Comparison of ENCODE assay signal across 26 cellular contexts in genomic region chrX:133258481-133258880, GRCh38. TPM values are rescaled to one million over a fixed set of nuclear protein-coding genes. Genes with fewer than 3 reads are reported as not detected.
DNase-seq lines count a peak whose midpoint lies in the region; ATAC-seq and TF ChIP-seq lines count a peak whose summit lies in the region.
"Had no signal": no experiment of that assay in that cellular context is flagged by ENCODE, and none has a peak within 500 bp of the region (broad histone marks: within the 10 kb centered on the region; RNA-seq: fewer than 3 reads in every experiment).

No MANE protein-coding gene starts in this region.

- intact Hi-C loops in stomach (cut with DNase I; ENCODE audit: low total_unique reads) = no loop called here

- H3K4me2 ChIP-seq in GM23248 (ENCODE audit: unreplicated experiment) (no peak overlapping the region), smooth muscle cell (peak overlapping the region; percentile 53)
- H3K4me2 ChIP-seq: PC-9 had no signal

- H3K9me3 ChIP-seq in GM23248 (ENCODE audit: low read depth) (no peaks in the 10 kb centered on the region), gastroesophageal sphincter (no peaks in the 10 kb centered on the region), smooth muscle cell (replicated peaks; ENCODE audit: low read depth) (no peaks in the 10 kb centered on the region), stomach (no peaks in the 10 kb centered on the region)
- H3K9me3 ChIP-seq: adrenal gland, Caco-2, MG63, prostate gland, SJCRH30 had no signal

- H3K36me3 ChIP-seq in GM23248 (ENCODE audit: low read depth) = no peaks in the 10 kb centered on the region
- no peaks in the 10 kb centered on the region for H3K36me3 ChIP-seq in gastroesophageal sphincter
- H3K36me3 ChIP-seq in smooth muscle cell (ENCODE audit: low read depth) = no peaks in the 10 kb centered on the region
- H3K36me3 ChIP-seq in stomach = no peaks in the 10 kb centered on the region
- H3K36me3 ChIP-seq: adrenal gland, MG63, prostate gland, SJCRH30 had no signal

- H3K9ac ChIP-seq in GM23248 = no peak overlapping the region
- no peak overlapping the region for H3K9ac ChIP-seq in smooth muscle cell (ENCODE audit: low read depth)

- in situ Hi-C loops in GM23248 (cut with MboI) (no loop called here), astrocyte of the cerebellum (cut with HindIII; ENCODE audit: low sequenced_read_pairs) (no loop called here)

- H3K4me1 ChIP-seq in GM23248 (ENCODE audit: insufficient read depth) = peaks cover 12% of the 10 kb centered on the region
- peaks cover 0 to 5% (median 0%) of the 10 kb centered on the region in 3 donors for H3K4me1 ChIP-seq in gastroesophageal sphincter
- peaks cover 5% of the 10 kb centered on the region for H3K4me1 ChIP-seq in smooth muscle cell (ENCODE audit: low read depth)
- no peaks in the 10 kb centered on the region for H3K4me1 ChIP-seq in stomach
- H3K4me1 ChIP-seq: adrenal gland, Caco-2, prostate gland, SJCRH30 had no signal

- peak; percentile 68 for DNase-seq in GM23248
- DNase-seq in astrocyte of the cerebellum (ENCODE audit: low read depth) = peak; percentile 15
- no peak for DNase-seq in smooth muscle cell (lab: John Stamatoyannopoulos, UW; ENCODE audit: unreplicated experiment)
- DNase-seq in NCI-H510A (lab: John Stamatoyannopoulos, UW) = no peak
- no peak for DNase-seq in stomach
- DNase-seq in NCI-H1436 treated with DMSO at 0.1 percent for 48 hours (lab: John Stamatoyannopoulos, UW) = no peak
- no peak for DNase-seq in DMS 273 treated with DMSO at 0.1 percent for 48 hours (lab: John Stamatoyannopoulos, UW)
- DNase-seq: activated CD8-positive, alpha-beta memory T cell treated with anti-CD3 and anti-CD28 coated beads, Interleukin-2, amount 50 U/mL, for 48 hours; activated effector memory CD4-positive, alpha-beta T cell treated with anti-CD3 and anti-CD28 coated beads, Interleukin-2, amount 50 U/mL, for 16 hours; adrenal gland; Caco-2; caudate nucleus; EL; MG63; midbrain; NCI-H146; PC-9; SJCRH30; small intestine; stimulated activated CD4-positive, alpha-beta T cell treated with anti-CD3 and anti-CD28 coated beads, Interleukin-4, amount 100 ng/mL, for 1 hour; trophoblast cell had no signal

- H3K79me2 ChIP-seq in GM23248 (ENCODE audit: insufficient read depth) (no peaks in the 10 kb centered on the region), smooth muscle cell (ENCODE audit: low read depth) (no peaks in the 10 kb centered on the region)

- no peak overlapping the region for H2AFZ ChIP-seq in GM23248
- no peak overlapping the region for H2AFZ ChIP-seq in smooth muscle cell (ENCODE audit: low read depth)
- H2AFZ ChIP-seq: PC-9 had no signal

- TF ChIP-seq POLR2A in gastroesophageal sphincter (IDR thresholded peaks at IDR 0.05) (no peak), stomach (IDR thresholded peaks at IDR 0.05) (no peak)

- no peak for TF ChIP-seq EP300 in gastroesophageal sphincter (IDR thresholded peaks at IDR 0.05)
- TF ChIP-seq EP300 in stomach (IDR thresholded peaks at IDR 0.05) = no peak

- H3K27ac ChIP-seq in GM23248 = no peak overlapping the region
- peak overlapping the region; percentile 35 to 61 (median 42) for H3K27ac ChIP-seq in gastroesophageal sphincter
- no peak overlapping the region for H3K27ac ChIP-seq in smooth muscle cell (ENCODE audit: low read depth)
- peak overlapping the region in 1 of 5 donors; percentile 44 for H3K27ac ChIP-seq in stomach
- H3K27ac ChIP-seq: adrenal gland, epithelial cell of prostate, PC-9, prostate gland, SJCRH30, VCaP had no signal

- no peaks in the 10 kb centered on the region for H4K20me1 ChIP-seq in GM23248 (ENCODE audit: insufficient read depth)
- H4K20me1 ChIP-seq in smooth muscle cell (ENCODE audit: low read depth) = no peaks in the 10 kb centered on the region

- peak; percentile 80 for ATAC-seq in gastroesophageal sphincter

- H3K4me3 ChIP-seq in GM23248 (no peak overlapping the region), astrocyte of the cerebellum (ENCODE audit: low read depth, low read length) (no peak overlapping the region), gastroesophageal sphincter (no peak overlapping the region), smooth muscle cell (no peak overlapping the region), stomach (no peak overlapping the region)
- H3K4me3 ChIP-seq: adrenal gland, MG63, PC-9, prostate gland, SJCRH30 had no signal

- H3K9me2 ChIP-seq in GM23248 (ENCODE audit: insufficient read depth) = no peaks in the 10 kb centered on the region

- no peak for TF ChIP-seq CTCF in astrocyte of the cerebellum (IDR thresholded peaks at IDR 0.05; ENCODE audit: low read depth, low read length, missing control alignments)
- TF ChIP-seq CTCF in gastroesophageal sphincter (IDR thresholded peaks at IDR 0.05) = no peak
- no peak for TF ChIP-seq CTCF in smooth muscle cell (IDR thresholded peaks at IDR 0.05; ENCODE audit: borderline replicate concordance, insufficient read depth, poor library complexity, severe bottlenecking)
- TF ChIP-seq CTCF in stomach (IDR thresholded peaks at IDR 0.05) = no peak

- no peaks in the 10 kb centered on the region for H3K27me3 ChIP-seq in GM23248 (replicated peaks; ENCODE audit: insufficient read depth)
- H3K27me3 ChIP-seq in gastroesophageal sphincter = no peaks in the 10 kb centered on the region
- H3K27me3 ChIP-seq in smooth muscle cell (ENCODE audit: low read depth) = no peaks in the 10 kb centered on the region
- no peaks in the 10 kb centered on the region for H3K27me3 ChIP-seq in stomach
- H3K27me3 ChIP-seq: MG63, SJCRH30 had no signal

- H3F3A ChIP-seq in GM23248 (ENCODE audit: insufficient read depth) (peaks cover 8% of the 10 kb centered on the region; the same call in 1 of the 2 replicates), smooth muscle cell (ENCODE audit: low read depth) (no peaks in the 10 kb centered on the region)

RNA-seq across cellular contexts. Expression of gene TFDP3, which starts 40.3 kb away (rescaled TPM):
- not detected in 2 replicates for total RNA-seq in GM23248 (2014; rRNA removed; shearing (Covaris generic))
- polyA plus RNA-seq in GM23248 (2016; fragmentation: Nextera tagmentation; extraction: Ambion mirVana) = not detected in 2 replicates
- total RNA-seq in gastroesophageal sphincter = under 1 TPM in 1 of 4 donors, not detected in 3; 0.40 TPM
- total RNA-seq in smooth muscle cell = not detected in 2 replicates
- polyA plus RNA-seq in smooth muscle cell = not detected in 2 replicates
- not detected for total RNA-seq in stomach
- not detected for polyA plus RNA-seq in stomach
- total RNA-seq: adrenal gland, Caco-2, glomerular endothelial cell, PC-9, SJCRH30 had no signal
- polyA plus RNA-seq: adrenal gland, small intestine had no signal

Comparison
In these comparisons a context has a peak if more than half of its experiments do, and no peak if none do; other contexts are left out.
1. DNase-seq: peak in GM23248 (single experiment) and astrocyte of the cerebellum (single experiment); none in smooth muscle cell (single experiment), NCI-H510A (single experiment), stomach (single experiment), NCI-H1436 treated with DMSO at 0.1 percent for 48 hours (single experiment) and DMS 273 treated with DMSO at 0.1 percent for 48 hours (single experiment).
2. H3K27ac ChIP-seq: peak in gastroesophageal sphincter (4 of 4); none in GM23248 (single experiment) and smooth muscle cell (single experiment).